Comparison of ENCODE assay signal across 39 cellular contexts in genomic region chr5:160789219-160789820, GRCh38.
"Had no signal": no experiment of that assay in that cellular context is flagged by ENCODE, and none has a peak within 500 bp of the region (broad histone marks: within the 10 kb centered on the region; RNA-seq: fewer than 3 reads in every experiment).

No MANE protein-coding gene starts in this region.

- DNase-seq: activated B cell treated with CpG ODN at 0.5 μM for 24 hours; activated CD4-positive, alpha-beta memory T cell treated with anti-CD3 and anti-CD28 coated beads for 36 hours; activated CD4-positive, alpha-beta T cell treated with anti-CD3 and anti-CD28 coated beads for 4 hours; activated CD4-positive, alpha-beta T cell treated with anti-CD3 and anti-CD28 coated beads, Interleukin-2, amount 10 ng/mL, durations not matched to agents 24 days and 14 days; activated CD4-positive, alpha-beta T cell treated with anti-CD3 and anti-CD28 coated beads, Interleukin-2, amount 50 U/mL, for 1 hour; activated CD4-positive, alpha-beta T cell treated with anti-CD3 and anti-CD28 coated beads, Interleukin-2, amount 50 U/mL, for 4 hours; activated CD4-positive, CD25-positive, alpha-beta regulatory T cell treated with anti-CD3 and anti-CD28 coated beads, Interleukin-2, amount 50 U/mL, for 72 hours; activated CD8-positive, alpha-beta memory T cell treated with anti-CD3 and anti-CD28 coated beads, Interleukin-2, amount 50 U/mL, for 4 hours; activated CD8-positive, alpha-beta T cell treated with anti-CD3 and anti-CD28 coated beads for 36 hours; activated effector memory CD4-positive, alpha-beta T cell treated with anti-CD3 and anti-CD28 coated beads, Interleukin-2, amount 50 U/mL, for 16 hours; activated gamma-delta T cell treated with Interleukin-2 at 50 U/mL for 16 hours; activated naive CD4-positive, alpha-beta T cell; activated naive CD4-positive, alpha-beta T cell treated with anti-CD3 and anti-CD28 coated beads for 36 hours; activated naive CD4-positive, alpha-beta T cell treated with anti-CD3 and anti-CD28 coated beads, Interleukin-2, amount 50 U/mL, for 16 hours; activated naive CD8-positive, alpha-beta T cell treated with anti-CD3 and anti-CD28 coated beads for 36 hours; activated T-cell treated with anti-CD3 and anti-CD28 coated beads for 4 hours; activated T-cell treated with anti-CD3 and anti-CD28 coated beads, Interleukin-2, amount 50 U/mL, for 1 hour; activated T-cell treated with anti-CD3 and anti-CD28 coated beads, Interleukin-2, amount 50 U/mL, for 4 hours; activated T-cell treated with anti-CD3 and anti-CD28 coated beads, Interleukin-2, amount 50 U/mL, for 72 hours; adrenal gland; amniotic stem cell; aorta; body of pancreas; caudate nucleus; SW 1271; T-helper 1 cell; T-helper 2 cell; T-helper 9 cell had no signal

- H3K4me1 ChIP-seq: adrenal gland, body of pancreas had no signal

- FAIRE-seq: astrocyte, bronchial epithelial cell, TTC549 had no signal

- H3K9me3 ChIP-seq: adrenal gland, body of pancreas had no signal

- H3K27me3 ChIP-seq: adrenal gland, body of pancreas, cardiac muscle cell had no signal

- H3K4me3 Mint-ChIP-seq: activated B cell treated with CpG ODN at 0.5 μM for 24 hours; activated CD4-positive, alpha-beta memory T cell treated with anti-CD3 and anti-CD28 coated beads for 36 hours; activated CD4-positive, alpha-beta T cell treated with anti-CD3 and anti-CD28 coated beads, Interleukin-2, amount 10 ng/mL, durations not matched to agents 24 days and 14 days; activated CD8-positive, alpha-beta T cell treated with anti-CD3 and anti-CD28 coated beads for 36 hours; activated naive CD4-positive, alpha-beta T cell treated with anti-CD3 and anti-CD28 coated beads for 36 hours; activated naive CD8-positive, alpha-beta T cell treated with anti-CD3 and anti-CD28 coated beads for 36 hours; activated T-cell treated with anti-CD3 and anti-CD28 coated beads, Interleukin-2, amount 50 U/mL, for 4 hours; activated T-cell treated with anti-CD3 and anti-CD28 coated beads, Interleukin-2, amount 50 U/mL, for 72 hours; activated T-helper 1 cell treated with anti-CD3 and anti-CD28 coated beads, Interleukin-12 subunit alpha, Interleukin-12 subunit beta, Interleukin-2, Interleukin-4 antibody, amounts not matched to agents 30 ng/mL and 10 ng/mL and 1 ng/mL, durations not matched to agents 14 hours and 24 hours and 36 hours; activated T-helper 17 cell treated with anti-CD3 and anti-CD28 coated beads, Interleukin-2, amount 50 U/mL, for 72 hours; central memory CD8-positive, alpha-beta T cell; T-helper 1 cell treated with Interleukin-12 subunit alpha and Interleukin-12 subunit beta and Interleukin-4 antibody, amounts not matched to agents 30 μg/mL and 1 μg/mL, for 36 hours; T-helper 2 cell treated with Interferon-gamma antibody and Interleukin-4, amounts not matched to agents 5 μg/mL and 100 μg/mL, for 36 hours had no signal

- H3K27ac Mint-ChIP-seq: activated B cell treated with CpG ODN at 0.5 μM for 24 hours; activated CD4-positive, alpha-beta memory T cell treated with anti-CD3 and anti-CD28 coated beads for 36 hours; activated CD4-positive, alpha-beta T cell treated with anti-CD3 and anti-CD28 coated beads, Interleukin-2, amount 10 ng/mL, durations not matched to agents 24 days and 14 days; activated CD8-positive, alpha-beta T cell treated with anti-CD3 and anti-CD28 coated beads for 36 hours; activated naive CD4-positive, alpha-beta T cell treated with anti-CD3 and anti-CD28 coated beads for 36 hours; activated naive CD4-positive, alpha-beta T cell treated with anti-CD3 and anti-CD28 coated beads, Interleukin-2, amount 50 U/mL, for 72 hours; activated naive CD8-positive, alpha-beta T cell treated with anti-CD3 and anti-CD28 coated beads for 36 hours; activated T-cell treated with anti-CD3 and anti-CD28 coated beads, Interleukin-2, amount 50 U/mL, for 72 hours; activated T-helper 1 cell treated with anti-CD3 and anti-CD28 coated beads, Interleukin-12 subunit alpha, Interleukin-12 subunit beta, Interleukin-2, Interleukin-4 antibody, amounts not matched to agents 30 ng/mL and 10 ng/mL and 1 ng/mL, durations not matched to agents 14 hours and 24 hours and 36 hours; activated T-helper 17 cell treated with anti-CD3 and anti-CD28 coated beads, Interleukin-2, amount 50 U/mL, for 72 hours; T-helper 1 cell treated with Interleukin-12 subunit alpha and Interleukin-12 subunit beta and Interleukin-4 antibody, amounts not matched to agents 30 μg/mL and 1 μg/mL, for 36 hours; T-helper 2 cell treated with Interferon-gamma antibody and Interleukin-4, amounts not matched to agents 5 μg/mL and 100 μg/mL, for 36 hours had no signal

- H3K4me1 Mint-ChIP-seq: activated B cell treated with CpG ODN at 0.5 μM for 24 hours; activated CD4-positive, alpha-beta T cell treated with anti-CD3 and anti-CD28 coated beads, Interleukin-2, amount 10 ng/mL, durations not matched to agents 24 days and 14 days; activated naive CD8-positive, alpha-beta T cell treated with anti-CD3 and anti-CD28 coated beads for 36 hours; activated T-helper 17 cell treated with anti-CD3 and anti-CD28 coated beads, Interleukin-2, amount 50 U/mL, for 72 hours; central memory CD8-positive, alpha-beta T cell had no signal

- H3K27me3 Mint-ChIP-seq: activated B cell treated with CpG ODN at 0.5 μM for 24 hours; activated CD8-positive, alpha-beta T cell treated with anti-CD3 and anti-CD28 coated beads for 36 hours had no signal

- H3K36me3 Mint-ChIP-seq: activated CD4-positive, alpha-beta memory T cell treated with anti-CD3 and anti-CD28 coated beads for 36 hours; activated naive CD4-positive, alpha-beta T cell treated with anti-CD3 and anti-CD28 coated beads, Interleukin-2, amount 50 U/mL, for 72 hours; activated naive CD8-positive, alpha-beta T cell treated with anti-CD3 and anti-CD28 coated beads for 36 hours had no signal

- H3K9me3 Mint-ChIP-seq: activated B cell treated with CpG ODN at 0.5 μM for 24 hours; activated CD4-positive, alpha-beta memory T cell treated with anti-CD3 and anti-CD28 coated beads for 36 hours; activated CD4-positive, alpha-beta T cell treated with anti-CD3 and anti-CD28 coated beads, Interleukin-2, amount 10 ng/mL, durations not matched to agents 24 days and 14 days; activated CD8-positive, alpha-beta T cell treated with anti-CD3 and anti-CD28 coated beads for 36 hours; activated naive CD4-positive, alpha-beta T cell treated with anti-CD3 and anti-CD28 coated beads for 36 hours; activated naive CD8-positive, alpha-beta T cell treated with anti-CD3 and anti-CD28 coated beads for 36 hours; activated T-cell treated with anti-CD3 and anti-CD28 coated beads, Interleukin-2, amount 50 U/mL, for 4 hours; activated T-helper 1 cell treated with anti-CD3 and anti-CD28 coated beads, Interleukin-12 subunit alpha, Interleukin-12 subunit beta, Interleukin-2, Interleukin-4 antibody, amounts not matched to agents 30 ng/mL and 10 ng/mL and 1 ng/mL, durations not matched to agents 14 hours and 24 hours and 36 hours; activated T-helper 17 cell treated with anti-CD3 and anti-CD28 coated beads, Interleukin-2, amount 50 U/mL, for 72 hours; central memory CD8-positive, alpha-beta T cell; T-helper 1 cell treated with Interleukin-12 subunit alpha and Interleukin-12 subunit beta and Interleukin-4 antibody, amounts not matched to agents 30 μg/mL and 1 μg/mL, for 36 hours; T-helper 2 cell treated with Interferon-gamma antibody and Interleukin-4, amounts not matched to agents 5 μg/mL and 100 μg/mL, for 36 hours had no signal

- H3K27ac ChIP-seq: adrenal gland, body of pancreas, cardiac muscle cell, VCaP had no signal

- H3K36me3 ChIP-seq: adrenal gland, cardiac muscle cell had no signal

- H3K4me3 ChIP-seq: adrenal gland, body of pancreas, cardiac muscle cell had no signal

- ATAC-seq: activated CD8-positive, alpha-beta T cell treated with anti-CD3 and anti-CD28 coated beads for 36 hours; activated naive CD4-positive, alpha-beta T cell treated with anti-CD3 and anti-CD28 coated beads, Interleukin-2, amount 50 U/mL, for 72 hours; activated T-cell treated with anti-CD3 and anti-CD28 coated beads, Interleukin-2, amount 50 U/mL, for 4 hours; activated T-cell treated with anti-CD3 and anti-CD28 coated beads, Interleukin-2, amount 50 U/mL, for 72 hours; activated T-helper 17 cell treated with anti-CD3 and anti-CD28 coated beads, Interleukin-2, amount 50 U/mL, for 72 hours; body of pancreas had no signal
